In the genomic region with DNA sequence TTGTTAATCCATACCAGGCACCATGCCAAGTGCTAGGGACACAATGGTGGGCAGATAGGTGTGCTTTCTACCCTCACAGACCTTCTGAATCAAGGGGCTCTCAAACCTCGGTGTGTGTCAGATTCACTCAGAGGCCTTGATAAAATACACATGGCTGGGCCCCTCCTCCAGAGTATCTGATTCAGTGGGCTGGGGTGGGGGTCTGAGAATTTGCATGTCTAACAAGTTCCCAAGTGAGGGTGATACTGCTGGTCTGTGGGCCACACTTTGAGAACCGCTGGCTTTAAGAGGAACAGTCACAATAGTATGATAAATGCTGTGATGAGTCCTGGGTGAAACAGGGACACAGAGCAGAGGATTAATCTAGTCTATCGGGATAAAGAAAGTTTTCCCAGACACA, we compare ENCODE assay signal across 2 cellular contexts.
TF ChIP-seq lines count a peak whose summit lies in the region.

No MANE protein-coding gene starts in this region.

TF ChIP-seq in GM23338, 12 proteins besides CTCF, POLR2A, EP300 and RAD21 (continues in another document):
- TF ChIP-seq CREB1 (CRISPR knock-in tag; IDR thresholded peaks at IDR 0.05; ENCODE audit: low read depth) (no peak), NANOG (IDR thresholded peaks at IDR 0.05; ENCODE audit: borderline replicate concordance) (no peak), JUNB (IDR thresholded peaks at IDR 0.05; ENCODE audit: unreplicated experiment) (no peak), EZH2 (IDR thresholded peaks at IDR 0.05; ENCODE audit: low read depth, unreplicated experiment) (no peak), POLR2AphosphoS5 (IDR thresholded peaks at IDR 0.05; ENCODE audit: low read depth) (no peak), ETS1 (IDR thresholded peaks at IDR 0.05) (no peak), EZH2phosphoT487 (IDR thresholded peaks at IDR 0.05; ENCODE audit: unreplicated experiment) (no peak), ZNF114 (CRISPR knock-in tag; IDR thresholded peaks at IDR 0.05) (no peak), ZNF331 (CRISPR knock-in tag; IDR thresholded peaks at IDR 0.05; ENCODE audit: low read depth) (no peak), STAT1 (IDR thresholded peaks at IDR 0.05; ENCODE audit: unreplicated experiment) (no peak)
- TF ChIP-seq, protein P1, sequence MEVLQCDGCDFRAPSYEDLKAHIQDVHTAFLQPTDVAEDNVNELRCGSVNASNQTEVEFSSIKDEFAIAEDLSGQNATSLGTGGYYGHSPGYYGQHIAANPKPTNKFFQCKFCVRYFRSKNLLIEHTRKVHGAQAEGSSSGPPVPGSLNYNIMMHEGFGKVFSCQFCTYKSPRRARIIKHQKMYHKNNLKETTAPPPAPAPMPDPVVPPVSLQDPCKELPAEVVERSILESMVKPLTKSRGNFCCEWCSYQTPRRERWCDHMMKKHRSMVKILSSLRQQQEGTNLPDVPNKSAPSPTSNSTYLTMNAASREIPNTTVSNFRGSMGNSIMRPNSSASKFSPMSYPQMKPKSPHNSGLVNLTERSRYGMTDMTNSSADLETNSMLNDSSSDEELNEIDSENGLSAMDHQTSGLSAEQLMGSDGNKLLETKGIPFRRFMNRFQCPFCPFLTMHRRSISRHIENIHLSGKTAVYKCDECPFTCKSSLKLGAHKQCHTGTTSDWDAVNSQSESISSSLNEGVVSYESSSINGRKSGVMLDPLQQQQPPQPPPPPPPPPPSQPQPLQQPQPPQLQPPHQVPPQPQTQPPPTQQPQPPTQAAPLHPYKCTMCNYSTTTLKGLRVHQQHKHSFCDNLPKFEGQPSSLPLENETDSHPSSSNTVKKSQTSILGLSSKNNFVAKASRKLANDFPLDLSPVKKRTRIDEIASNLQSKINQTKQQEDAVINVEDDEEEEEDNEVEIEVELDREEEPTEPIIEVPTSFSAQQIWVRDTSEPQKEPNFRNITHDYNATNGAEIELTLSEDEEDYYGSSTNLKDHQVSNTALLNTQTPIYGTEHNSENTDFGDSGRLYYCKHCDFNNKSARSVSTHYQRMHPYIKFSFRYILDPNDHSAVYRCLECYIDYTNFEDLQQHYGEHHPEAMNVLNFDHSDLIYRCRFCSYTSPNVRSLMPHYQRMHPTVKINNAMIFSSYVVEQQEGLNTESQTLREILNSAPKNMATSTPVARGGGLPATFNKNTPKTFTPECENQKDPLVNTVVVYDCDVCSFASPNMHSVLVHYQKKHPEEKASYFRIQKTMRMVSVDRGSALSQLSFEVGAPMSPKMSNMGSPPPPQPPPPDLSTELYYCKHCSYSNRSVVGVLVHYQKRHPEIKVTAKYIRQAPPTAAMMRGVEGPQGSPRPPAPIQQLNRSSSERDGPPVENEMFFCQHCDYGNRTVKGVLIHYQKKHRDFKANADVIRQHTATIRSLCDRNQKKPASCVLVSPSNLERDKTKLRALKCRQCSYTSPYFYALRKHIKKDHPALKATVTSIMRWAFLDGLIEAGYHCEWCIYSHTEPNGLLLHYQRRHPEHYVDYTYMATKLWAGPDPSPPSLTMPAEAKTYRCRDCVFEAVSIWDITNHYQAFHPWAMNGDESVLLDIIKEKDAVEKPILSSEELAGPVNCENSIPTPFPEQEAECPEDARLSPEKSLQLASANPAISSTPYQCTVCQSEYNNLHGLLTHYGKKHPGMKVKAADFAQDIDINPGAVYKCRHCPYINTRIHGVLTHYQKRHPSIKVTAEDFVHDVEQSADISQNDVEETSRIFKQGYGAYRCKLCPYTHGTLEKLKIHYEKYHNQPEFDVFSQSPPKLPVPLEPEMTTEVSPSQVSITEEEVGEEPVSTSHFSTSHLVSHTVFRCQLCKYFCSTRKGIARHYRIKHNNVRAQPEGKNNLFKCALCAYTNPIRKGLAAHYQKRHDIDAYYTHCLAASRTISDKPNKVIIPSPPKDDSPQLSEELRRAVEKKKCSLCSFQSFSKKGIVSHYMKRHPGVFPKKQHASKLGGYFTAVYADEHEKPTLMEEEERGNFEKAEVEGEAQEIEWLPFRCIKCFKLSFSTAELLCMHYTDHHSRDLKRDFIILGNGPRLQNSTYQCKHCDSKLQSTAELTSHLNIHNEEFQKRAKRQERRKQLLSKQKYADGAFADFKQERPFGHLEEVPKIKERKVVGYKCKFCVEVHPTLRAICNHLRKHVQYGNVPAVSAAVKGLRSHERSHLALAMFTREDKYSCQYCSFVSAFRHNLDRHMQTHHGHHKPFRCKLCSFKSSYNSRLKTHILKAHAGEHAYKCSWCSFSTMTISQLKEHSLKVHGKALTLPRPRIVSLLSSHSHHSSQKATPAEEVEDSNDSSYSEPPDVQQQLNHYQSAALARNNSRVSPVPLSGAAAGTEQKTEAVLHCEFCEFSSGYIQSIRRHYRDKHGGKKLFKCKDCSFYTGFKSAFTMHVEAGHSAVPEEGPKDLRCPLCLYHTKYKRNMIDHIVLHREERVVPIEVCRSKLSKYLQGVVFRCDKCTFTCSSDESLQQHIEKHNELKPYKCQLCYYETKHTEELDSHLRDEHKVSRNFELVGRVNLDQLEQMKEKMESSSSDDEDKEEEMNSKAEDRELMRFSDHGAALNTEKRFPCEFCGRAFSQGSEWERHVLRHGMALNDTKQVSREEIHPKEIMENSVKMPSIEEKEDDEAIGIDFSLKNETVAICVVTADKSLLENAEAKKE (CRISPR knock-in tag; IDR thresholded peaks at IDR 0.05), result no peak

TF ChIP-seq in H1, 55 proteins besides CTCF, POLR2A, EP300 and RAD21:
- TF ChIP-seq RXRA (IDR thresholded peaks at IDR 0.05; ENCODE audit: insufficient read depth, low read depth, low read length) (no peak), SIN3A (conservative IDR thresholded peaks at IDR 0.05 in 1 of 2, IDR thresholded peaks at IDR 0.05 in 1 of 2; ENCODE audit: low read depth in 1 of 2, low read length in 2 of 2) (no peak), SIX5 (IDR thresholded peaks at IDR 0.05; ENCODE audit: low read depth, low read length) (no peak), TAF7 (optimal IDR thresholded peaks at IDR 0.05; ENCODE audit: borderline replicate concordance, low read depth, low read length) (no peak), POLR2AphosphoS5 (IDR thresholded peaks at IDR 0.05; ENCODE audit: low read depth, low read length) (no peak), RNF2 (IDR thresholded peaks at IDR 0.05; ENCODE audit: borderline replicate concordance, low read depth, low read length, missing control alignments, poor library complexity, severe bottlenecking) (no peak), CBX5 (IDR thresholded peaks at IDR 0.05; ENCODE audit: low read depth, low read length) (no peak), BCL11A (IDR thresholded peaks at IDR 0.05; ENCODE audit: low read depth in 2 of 2, low read length in 2 of 2) (no peak), PHF8 (conservative IDR thresholded peaks at IDR 0.05; ENCODE audit: low read depth, low read length) (no peak), SP1 (IDR thresholded peaks at IDR 0.05; ENCODE audit: low read depth, low read length) (no peak), TCF12 (IDR thresholded peaks at IDR 0.05; ENCODE audit: low read depth, low read length) (no peak), SP2 (IDR thresholded peaks at IDR 0.05; ENCODE audit: low read length) (no peak), NANOG (IDR thresholded peaks at IDR 0.05; ENCODE audit: insufficient read depth, low read depth, low read length, poor library complexity, severe bottlenecking) (no peak), JUN (IDR thresholded peaks at IDR 0.05; ENCODE audit: low read depth, low read length) (no peak), CHD2 (IDR thresholded peaks at IDR 0.05; ENCODE audit: low read length) (no peak), POU5F1 (IDR thresholded peaks at IDR 0.05; ENCODE audit: low read depth, low read length) (no peak), HDAC2 (IDR thresholded peaks at IDR 0.05; ENCODE audit: borderline replicate concordance in 1 of 2, low read depth in 2 of 2, low read length in 2 of 2) (no peak), JUND (IDR thresholded peaks at IDR 0.05; ENCODE audit: low read length) (no peak), SIRT6 (IDR thresholded peaks at IDR 0.05; ENCODE audit: low read length) (no peak)
- TF ChIP-seq, protein P2, sequence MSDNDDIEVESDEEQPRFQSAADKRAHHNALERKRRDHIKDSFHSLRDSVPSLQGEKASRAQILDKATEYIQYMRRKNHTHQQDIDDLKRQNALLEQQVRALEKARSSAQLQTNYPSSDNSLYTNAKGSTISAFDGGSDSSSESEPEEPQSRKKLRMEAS (IDR thresholded peaks at IDR 0.05), result no peak
